ENCODE assay signal across 1 cellular context in genomic region chr19:6551607-6552450, GRCh38.
TF ChIP-seq lines count a peak whose summit lies in the region.

No MANE protein-coding gene starts in this region.

TF ChIP-seq in HepG2, 621 proteins besides CTCF, POLR2A, EP300 and RAD21 (continued from another document and continues in another):
- TF ChIP-seq LCORL (IDR thresholded peaks at IDR 0.05) (no peak), LCORL (CRISPR knock-in tag; IDR thresholded peaks at IDR 0.05) (peak; percentile 36; the same call in 1 of the 2 replicates), ZSCAN5A (CRISPR knock-in tag; IDR thresholded peaks at IDR 0.05; ENCODE audit: borderline replicate concordance) (no peak), SPEN (CRISPR knock-in tag; IDR thresholded peaks at IDR 0.05; ENCODE audit: low read depth) (peak; percentile 76; the same call in 1 of the 2 replicates), HMGXB4 (CRISPR knock-in tag; IDR thresholded peaks at IDR 0.05; ENCODE audit: borderline replicate concordance in 1 of 2, low read depth in 1 of 2) (peak; percentile 80 to 84; a peak in 3 of 4 replicates), IRF9 (CRISPR knock-in tag; IDR thresholded peaks at IDR 0.05; ENCODE audit: borderline replicate concordance) (0 out of 2 replicates have a peak, but pooled peaks have one; percentile 32), ZBTB38 (CRISPR knock-in tag; IDR thresholded peaks at IDR 0.05) (peak; percentile 43; the same call in 1 of the 2 replicates), HMG20A (CRISPR knock-in tag; IDR thresholded peaks at IDR 0.05; ENCODE audit: borderline replicate concordance) (peak; percentile 53; the same call in 1 of the 2 replicates), UBTF (CRISPR knock-in tag; IDR thresholded peaks at IDR 0.05) (peak; percentile 52; the same call in 1 of the 2 replicates), ZNF687 (CRISPR knock-in tag; IDR thresholded peaks at IDR 0.05) (peak; percentile 74), THAP8 (CRISPR knock-in tag; IDR thresholded peaks at IDR 0.05; ENCODE audit: borderline replicate concordance) (no peak), YEATS2 (CRISPR knock-in tag; IDR thresholded peaks at IDR 0.05; ENCODE audit: borderline replicate concordance) (peak; percentile 82; the same call in 1 of the 2 replicates), ERF (CRISPR knock-in tag; IDR thresholded peaks at IDR 0.05) (0 out of 2 replicates have a peak, but pooled peaks have one; percentile 51), ARID5B (CRISPR knock-in tag; IDR thresholded peaks at IDR 0.05) (peak; percentile 60), ZNF788 (CRISPR knock-in tag; IDR thresholded peaks at IDR 0.05; ENCODE audit: borderline replicate concordance) (0 out of 2 replicates have a peak, but pooled peaks have one; percentile 19), CHCHD3 (CRISPR knock-in tag; IDR thresholded peaks at IDR 0.05) (0 out of 2 replicates have a peak, but pooled peaks have one; percentile 48), ZMYM4 (CRISPR knock-in tag; IDR thresholded peaks at IDR 0.05) (peak; percentile 23; the same call in 1 of the 2 replicates), ZNF619 (CRISPR knock-in tag; IDR thresholded peaks at IDR 0.05) (no peak), MYC (CRISPR knock-in tag; IDR thresholded peaks at IDR 0.05; ENCODE audit: borderline replicate concordance) (peak; percentile 30; the same call in 1 of the 2 replicates), ZNF281 (CRISPR knock-in tag; IDR thresholded peaks at IDR 0.05; ENCODE audit: borderline replicate concordance) (peak; percentile 36; the same call in 1 of the 2 replicates), MXD3 (CRISPR knock-in tag; IDR thresholded peaks at IDR 0.05) (0 out of 2 replicates have a peak, but pooled peaks have one; percentile 47), DZIP1 (CRISPR knock-in tag; IDR thresholded peaks at IDR 0.05) (0 out of 2 replicates have a peak, but pooled peaks have one; percentile 15), PATZ1 (CRISPR knock-in tag; IDR thresholded peaks at IDR 0.05) (peak; percentile 89)
